In the genomic region with DNA sequence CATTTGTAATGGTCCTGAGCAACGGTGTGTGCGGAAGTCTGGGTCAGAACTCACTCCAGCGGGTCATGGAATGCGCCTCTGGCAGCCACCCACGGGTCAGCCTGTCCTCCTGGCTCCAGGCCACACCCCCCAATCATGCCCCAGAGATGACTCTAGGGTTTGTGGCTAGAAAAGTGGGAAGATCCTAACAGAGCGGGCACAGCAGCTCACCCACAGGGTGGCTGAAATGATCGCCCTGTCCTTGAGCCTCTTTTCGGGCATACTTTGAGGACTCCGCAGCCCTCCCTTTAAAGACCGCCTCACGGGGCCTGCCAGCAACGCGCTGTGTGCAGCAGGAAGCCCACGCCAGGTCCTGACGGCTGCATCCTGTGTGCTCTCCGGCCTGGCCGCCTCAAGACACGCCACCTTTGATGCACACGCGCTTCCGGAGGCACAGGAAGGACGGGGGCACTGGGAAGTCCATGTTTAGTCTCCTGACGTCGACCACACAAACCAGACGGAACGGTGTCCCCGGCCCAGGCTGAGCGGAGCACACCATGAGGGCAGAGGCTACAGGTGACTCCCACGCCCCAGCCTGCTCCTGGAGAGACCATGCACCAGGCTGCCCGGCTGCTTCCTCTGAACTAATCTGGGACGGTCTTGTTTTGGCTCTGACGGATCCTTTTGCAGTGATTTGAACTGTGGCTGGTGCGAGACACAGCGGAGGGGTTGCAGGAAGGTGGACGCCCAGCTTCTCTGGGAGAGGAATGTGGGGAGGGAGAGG, we compare ENCODE assay signal across 9 cellular contexts.
DNase-seq lines count a peak whose midpoint lies in the region; ATAC-seq, FAIRE-seq and TF ChIP-seq lines count a peak whose summit lies in the region.
"Had no signal": no experiment of that assay in that cellular context is flagged by ENCODE, and none has a peak within 500 bp of the region (broad histone marks: within the 10 kb centered on the region; RNA-seq: fewer than 3 reads in every experiment).

No MANE protein-coding gene starts in this region.

- H3K27me3 Mint-ChIP-seq in memory B cell: no peaks in the 10 kb centered on the region

- RAD21 ChIA-PET in GM12878 (lab: Charles Lee; ENCODE audit: unreplicated experiment): no interaction called here

- H2AFZ ChIP-seq in IMR-90 (replicated peaks; ENCODE audit: low read length, poor library complexity) (no peak overlapping the region), GM12878 (ENCODE audit: control insufficient read depth, low read depth, low read length) (peak overlapping the region; percentile 34)

- H4K91ac ChIP-seq in IMR-90 (ENCODE audit: insufficient read depth, low read depth, low read length): no peak overlapping the region

- 81% methylated on average over 7 of the region's 35 CpGs; no CpG with 5 or more reads in 1 of the 2 experiments for WGBS in IMR-90 (ENCODE audit: extremely low coverage in 2 of 2, insufficient read length in 1 of 2), 2 experiments
- 24% methylated on average over 35 of the region's 35 CpGs for WGBS in GM12878 (ENCODE audit: insufficient coverage, insufficient replicate concordance, low lambda C conversion rate, missing lambda C conversion rate)

- H3K9me3 Mint-ChIP-seq in memory B cell: no peaks in the 10 kb centered on the region

- no peak overlapping the region for H4K5ac ChIP-seq in IMR-90 (ENCODE audit: low read depth, low read length)

- H3K4me1 ChIP-seq in IMR-90 (ENCODE audit: control insufficient read depth, insufficient read depth, low read length): peaks cover 6% of the 10 kb centered on the region; the same call in 1 of the 2 replicates
- H3K4me1 ChIP-seq in GM12878 (ENCODE audit: control insufficient read depth, insufficient read depth, low read length): no peaks in the 10 kb centered on the region

- no peak for TF ChIP-seq EP300 in GM12878 (IDR thresholded peaks at IDR 0.05; ENCODE audit: borderline replicate concordance in 1 of 2, control insufficient read depth in 1 of 2, low read depth in 2 of 2, low read length in 2 of 2)

- H2BK5ac ChIP-seq in IMR-90 (ENCODE audit: low read depth, low read length, poor library complexity, severe bottlenecking): no peak overlapping the region

- H3K4ac ChIP-seq in IMR-90 (ENCODE audit: low read depth, low read length): no peak overlapping the region

- intact Hi-C loops in IMR-90 (cut with micrococcal nuclease): no loop called here
- intact Hi-C loops in GM12878 (cut with micrococcal nuclease; ENCODE audit: unreplicated experiment): no loop called here

- DNase-seq in ACHN (peak; percentile 28), IMR-90 (peak; percentile 18), GM12878 (ENCODE audit: low read depth, low spot score) (no peak), memory B cell (ENCODE audit: low spot score in 2 of 2) (no peak), NCI-H2227 treated with DMSO at 0.1 percent for 48 hours (lab: John Stamatoyannopoulos, UW) (no peak), NCI-H1417 (lab: John Stamatoyannopoulos, UW) (no peak)

- peak overlapping the region; percentile 63 for H3K4me3 Mint-ChIP-seq in memory B cell

- no peaks in the 10 kb centered on the region for H3K79me2 ChIP-seq in GM12878 (ENCODE audit: control insufficient read depth, insufficient read depth, low read length)

- no peak for TF ChIP-seq CTCF in IMR-90 (conservative IDR thresholded peaks at IDR 0.05; ENCODE audit: low read depth, low read length)
- TF ChIP-seq CTCF in GM12878 (IDR thresholded peaks at IDR 0.05 in 2 of 3, conservative IDR thresholded peaks at IDR 0.05 in 1 of 3; ENCODE audit: control insufficient read depth in 2 of 3, extremely low read depth in 1 of 3, insufficient read depth in 1 of 3, low read depth in 3 of 3, low read length in 3 of 3): no peak

- CTCF ChIA-PET in IMR-90 (lab: Yijun Ruan, JAX): no interaction called here
- CTCF ChIA-PET in GM12878 (lab: Yijun Ruan, JAX): no interaction called here

- H3K56ac ChIP-seq in IMR-90 (ENCODE audit: extremely low read depth, insufficient read depth, low read length): no peak overlapping the region

- in situ Hi-C loops in ACHN (cut with HindIII; ENCODE audit: low pct_ligation_motif_present, low pct_unique_long_range_greater_than_20kb, low sequenced_read_pairs): no loop called here
- in situ Hi-C loops in IMR-90 (cut with MboI; ENCODE audit: low sequenced_read_pairs): no loop called here
- in situ Hi-C loops in GM12878 (cut with MboI): no loop called here

- H2BK20ac ChIP-seq in IMR-90 (ENCODE audit: low read depth, low read length): no peak overlapping the region

- no TSS peak for BruUV-seq in IMR-90 (replicated peaks; lab: Mats Ljungman, UMichigan)
- BruUV-seq in GM12878 (replicated peaks; lab: Mats Ljungman, UMichigan): no TSS peak

- H3K14ac ChIP-seq in IMR-90 (replicated peaks; ENCODE audit: low read depth, low read length): no peak overlapping the region

- H3K9ac ChIP-seq in IMR-90 (ENCODE audit: low read depth, low read length) (no peak overlapping the region), GM12878 (ENCODE audit: control insufficient read depth, insufficient read depth, low read length) (no peak overlapping the region)

- H4K20me1 ChIP-seq in IMR-90 (ENCODE audit: insufficient read depth, low read length) (peaks cover 5% of the 10 kb centered on the region), GM12878 (ENCODE audit: control insufficient read depth, insufficient read depth) (no peaks in the 10 kb centered on the region)

- H3K36me3 Mint-ChIP-seq in memory B cell: peaks cover 4% of the 10 kb centered on the region

- dilution Hi-C loops in IMR-90 (cut with HindIII; ENCODE audit: low sequenced_read_pairs, unreplicated experiment): no loop called here

- H3K4me3 ChIP-seq in IMR-90 (ENCODE audit: insufficient read depth, low read depth, low read length) (no peak overlapping the region), GM12878 (no peak overlapping the region)
- H3K4me3 ChIP-seq: SK-N-MC had no signal

- H2BK120ac ChIP-seq in IMR-90 (ENCODE audit: low read depth, low read length): no peak overlapping the region

- peaks cover 46% of the 10 kb centered on the region for H3K36me3 ChIP-seq in IMR-90 (ENCODE audit: control insufficient read depth, insufficient read depth, low read length)
- H3K36me3 ChIP-seq in GM12878 (ENCODE audit: control insufficient read depth in 2 of 2, insufficient read depth in 2 of 2, low read length in 1 of 2): no peaks in the 10 kb centered on the region

- no peak overlapping the region for H3K4me2 ChIP-seq in IMR-90 (ENCODE audit: low read depth, low read length)
- H3K4me2 ChIP-seq in GM12878 (ENCODE audit: control insufficient read depth, insufficient read depth): no peak overlapping the region

- H3K9me3 ChIP-seq in IMR-90 (ENCODE audit: control insufficient read depth, insufficient read depth, low read length) (no peaks in the 10 kb centered on the region), GM12878 (replicated peaks; ENCODE audit: control insufficient read depth, insufficient read depth, low read length) (no peaks in the 10 kb centered on the region)

- H3K18ac ChIP-seq in IMR-90 (ENCODE audit: low read depth, low read length): no peak overlapping the region

- H3K27ac Mint-ChIP-seq in memory B cell: peak overlapping the region; percentile 71

- no peak for TF ChIP-seq RAD21 in IMR-90 (IDR thresholded peaks at IDR 0.05; ENCODE audit: low read length)
- TF ChIP-seq RAD21 in GM12878 (IDR thresholded peaks at IDR 0.05; ENCODE audit: insufficient read depth, low read depth, low read length): no peak

- no peak overlapping the region for H4K8ac ChIP-seq in IMR-90 (ENCODE audit: low read depth in 2 of 2, low read length in 2 of 2)

- H3K9me1 ChIP-seq in IMR-90 (ENCODE audit: insufficient read depth, low read length): peaks cover 4% of the 10 kb centered on the region; the same call in 1 of the 2 replicates

- TF ChIP-seq POLR2A in IMR-90 (IDR thresholded peaks at IDR 0.05; ENCODE audit: low read depth, low read length) (no peak), GM12878 (IDR thresholded peaks at IDR 0.05; ENCODE audit: low read depth, low read length) (no peak)

- POLR2A ChIA-PET in IMR-90 (lab: Charles Lee; ENCODE audit: unreplicated experiment): no interaction called here
- POLR2A ChIA-PET in GM12878 (lab: Charles Lee): no interaction called here

- FAIRE-seq in GM12878 (lab: Jason Lieb, UNC): no peak

- H3K4me1 Mint-ChIP-seq in memory B cell: peaks cover 25% of the 10 kb centered on the region

- peak; percentile 42 for ATAC-seq in IMR-90 (ENCODE audit: low read depth)
- ATAC-seq in GM12878: peak; percentile 57
- ATAC-seq in memory B cell (ENCODE audit: low read depth): peak; percentile 87
- no peak for ATAC-seq in GM19023 (IDR thresholded peaks at IDR 0.05; ENCODE audit: unreplicated experiment)
- ATAC-seq in HG03097 (IDR thresholded peaks at IDR 0.05; ENCODE audit: low FRiP score, unreplicated experiment): no peak

- no peak overlapping the region for H2AK5ac ChIP-seq in IMR-90 (ENCODE audit: low read depth, low read length)

- H2BK15ac ChIP-seq in IMR-90 (ENCODE audit: low read depth, low read length): no peak overlapping the region

- H3K27ac ChIP-seq in IMR-90 (ENCODE audit: insufficient read depth, low read length) (no peak overlapping the region), GM12878 (ENCODE audit: control insufficient read depth, insufficient read depth) (no peak overlapping the region)
- H3K27ac ChIP-seq: SK-N-MC had no signal

- H3K79me1 ChIP-seq in IMR-90 (ENCODE audit: low read depth in 1 of 2, low read length in 2 of 2): no peaks in the 10 kb centered on the region

- no peaks in the 10 kb centered on the region for H3K27me3 ChIP-seq in IMR-90 (ENCODE audit: control insufficient read depth, insufficient read depth, low read length)
- no peaks in the 10 kb centered on the region for H3K27me3 ChIP-seq in GM12878 (replicated peaks in 1 of 2; ENCODE audit: control insufficient read depth in 2 of 2, insufficient read depth in 2 of 2, low read length in 1 of 2)

- SMC1A ChIA-PET in GM12878 (lab: Charles Lee; ENCODE audit: uncharacterized antibody, unreplicated experiment): no interaction called here

- H3K23ac ChIP-seq in IMR-90 (ENCODE audit: low read depth, low read length): no peak overlapping the region

- H2AK9ac ChIP-seq in IMR-90 (replicated peaks; ENCODE audit: low read depth, low read length, poor library complexity): peak overlapping the region; percentile 79

TF ChIP-seq in GM12878, 131 proteins besides CTCF, POLR2A, EP300 and RAD21:
- TF ChIP-seq ESRRA (IDR thresholded peaks at IDR 0.05; ENCODE audit: low read length): no peak
- peak in 1 of 2 experiments; percentile 32; a peak in 1 of 4 replicates for TF ChIP-seq SRF (IDR thresholded peaks at IDR 0.05; ENCODE audit: low read depth in 2 of 2, low read length in 2 of 2)

Comparison
In these comparisons a context has a peak if more than half of its experiments do, and no peak if none do; other contexts are left out.
1. DNase-seq: peak in ACHN (single experiment) and IMR-90 (single experiment); none in GM12878 (single experiment), memory B cell (0 of 2), NCI-H2227 treated with DMSO at 0.1 percent for 48 hours (single experiment) and NCI-H1417 (0 of 3).
2. ATAC-seq: peak in IMR-90 (single experiment), GM12878 (single experiment) and memory B cell (single experiment); none in GM19023 (single experiment) and HG03097 (single experiment).